In the genomic region with DNA sequence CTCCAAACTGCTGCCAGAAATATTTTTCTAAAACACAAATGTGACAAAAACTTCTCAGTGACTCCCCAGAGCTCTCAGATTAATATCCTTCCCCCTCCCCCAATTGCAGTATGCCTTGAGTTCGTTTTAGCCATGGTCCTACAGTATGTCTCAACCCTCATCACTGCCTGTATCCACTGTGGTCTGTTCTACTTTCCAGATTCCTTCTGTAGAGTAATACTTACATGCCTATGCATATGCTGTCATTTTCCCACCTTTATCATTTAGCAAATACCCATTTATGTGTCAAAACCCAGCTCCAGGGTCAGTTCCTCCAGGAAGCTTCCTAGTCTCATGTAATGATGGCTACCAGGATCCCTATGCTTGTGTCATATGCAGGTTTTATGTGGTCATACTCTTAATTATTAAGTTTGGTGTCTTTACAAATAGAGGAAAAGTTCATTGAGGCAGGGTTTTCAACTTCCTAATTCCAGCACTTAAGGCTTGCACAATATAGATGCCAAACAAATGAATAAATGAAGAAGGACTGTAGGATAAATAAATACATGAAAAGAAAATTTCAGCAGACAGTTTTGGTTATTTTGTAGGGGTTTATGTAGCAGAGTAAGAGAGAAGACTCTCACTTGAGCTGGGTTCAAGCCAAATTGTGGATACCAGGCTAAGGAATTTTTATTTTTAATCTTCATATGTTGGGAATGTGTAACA, we compare ENCODE assay signal across 17 cellular contexts.
"Had no signal": no experiment of that assay in that cellular context is flagged by ENCODE, and none has a peak within 500 bp of the region (broad histone marks: within the 10 kb centered on the region; RNA-seq: fewer than 3 reads in every experiment).

No MANE protein-coding gene starts in this region.

- H3K4me1 Mint-ChIP-seq: activated CD4-positive, alpha-beta T cell treated with anti-CD3 and anti-CD28 coated beads, Interleukin-2, amount 10 ng/mL, durations not matched to agents 7 days and 5 days had no signal

- H3K27ac Mint-ChIP-seq: activated CD4-positive, alpha-beta T cell treated with anti-CD3 and anti-CD28 coated beads, Interleukin-2, amount 10 ng/mL, durations not matched to agents 7 days and 5 days; activated naive CD8-positive, alpha-beta T cell; activated T-cell treated with anti-CD3 and anti-CD28 coated beads, Interleukin-2, amount 50 U/mL, for 72 hours; natural killer cell treated with Interleukin-12 subunit alpha and Interleukin-12 subunit beta and Interleukin-15 and Interleukin-18, amount 100 ng/mL, for 72 hours; T-helper 2 cell treated with Interferon-gamma antibody and Interleukin-4, amounts not matched to agents 5 μg/mL and 100 μg/mL, for 36 hours had no signal

- DNase-seq: activated CD4-positive, alpha-beta T cell treated with anti-CD3 and anti-CD28 coated beads, Interleukin-2, amount 10 ng/mL, durations not matched to agents 7 days and 5 days; activated CD4-positive, CD25-positive, alpha-beta regulatory T cell; activated CD8-positive, alpha-beta memory T cell treated with anti-CD3 and anti-CD28 coated beads, Interleukin-2, amount 50 U/mL, for 48 hours; activated gamma-delta T cell; activated T-cell treated with anti-CD3 and anti-CD28 coated beads, Interleukin-2, amount 50 U/mL, for 72 hours; aorta; dermis blood vessel endothelial cell; hippocampal formation; left ventricle myocardium inferior; stimulated activated CD4-positive, alpha-beta T cell treated with anti-CD3 and anti-CD28 coated beads, Interleukin-15, amount 100 ng/mL, for 24 hours; stimulated activated CD4-positive, alpha-beta T cell treated with anti-CD3 and anti-CD28 coated beads, Interleukin-4, amount 100 ng/mL, for 1 hour; stimulated activated naive CD4-positive, alpha-beta T cell had no signal

- H3K9me3 ChIP-seq: left ventricle myocardium inferior, tibial nerve had no signal

- ATAC-seq: activated T-cell treated with anti-CD3 and anti-CD28 coated beads, Interleukin-2, amount 50 U/mL, for 72 hours; natural killer cell treated with Interleukin-12 subunit alpha and Interleukin-12 subunit beta and Interleukin-15 and Interleukin-18, amount 100 ng/mL, for 72 hours had no signal

- H3K4me3 ChIP-seq: left ventricle myocardium inferior, tibial nerve had no signal

- H3K4me1 ChIP-seq: left ventricle myocardium inferior, tibial nerve had no signal

- H3K36me3 Mint-ChIP-seq: natural killer cell treated with Interleukin-12 subunit alpha and Interleukin-12 subunit beta and Interleukin-15 and Interleukin-18, amount 100 ng/mL, for 72 hours had no signal

- H3K27me3 Mint-ChIP-seq: activated CD4-positive, alpha-beta T cell treated with anti-CD3 and anti-CD28 coated beads, Interleukin-2, amount 10 ng/mL, durations not matched to agents 7 days and 5 days; activated naive CD8-positive, alpha-beta T cell; natural killer cell treated with Interleukin-12 subunit alpha and Interleukin-12 subunit beta and Interleukin-15 and Interleukin-18, amount 100 ng/mL, for 72 hours had no signal

- H3K9me3 Mint-ChIP-seq: activated CD4-positive, alpha-beta T cell treated with anti-CD3 and anti-CD28 coated beads, Interleukin-2, amount 10 ng/mL, durations not matched to agents 7 days and 5 days; natural killer cell treated with Interleukin-12 subunit alpha and Interleukin-12 subunit beta and Interleukin-15 and Interleukin-18, amount 100 ng/mL, for 72 hours; T-helper 2 cell treated with Interferon-gamma antibody and Interleukin-4, amounts not matched to agents 5 μg/mL and 100 μg/mL, for 36 hours had no signal

- H3K27me3 ChIP-seq: tibial nerve had no signal

- H3K4me3 Mint-ChIP-seq: activated CD4-positive, alpha-beta T cell treated with anti-CD3 and anti-CD28 coated beads, Interleukin-2, amount 10 ng/mL, durations not matched to agents 7 days and 5 days; activated naive CD8-positive, alpha-beta T cell; activated T-cell treated with anti-CD3 and anti-CD28 coated beads, Interleukin-2, amount 50 U/mL, for 72 hours; natural killer cell treated with Interleukin-12 subunit alpha and Interleukin-12 subunit beta and Interleukin-15 and Interleukin-18, amount 100 ng/mL, for 72 hours; T-helper 2 cell treated with Interferon-gamma antibody and Interleukin-4, amounts not matched to agents 5 μg/mL and 100 μg/mL, for 36 hours had no signal

- H3K36me3 ChIP-seq: left ventricle myocardium inferior had no signal

- H3K27ac ChIP-seq: epithelial cell of prostate, left ventricle myocardium inferior, tibial nerve had no signal
